1 cellular context compared by ENCODE assay signal in genomic region chr3:186826978-186827857, GRCh38.
TF ChIP-seq lines count a peak whose summit lies in the region.

No MANE protein-coding gene starts in this region.

TF ChIP-seq in H1, 55 proteins besides CTCF, POLR2A, EP300 and RAD21:
- TF ChIP-seq JUND (IDR thresholded peaks at IDR 0.05; ENCODE audit: low read length): no peak
- no peak for TF ChIP-seq POU5F1 (IDR thresholded peaks at IDR 0.05; ENCODE audit: low read depth, low read length)
- no peak for TF ChIP-seq USF2 (IDR thresholded peaks at IDR 0.05; ENCODE audit: low read length)
- peak; percentile 63 for TF ChIP-seq PHF8 (conservative IDR thresholded peaks at IDR 0.05; ENCODE audit: low read depth, low read length)
- TF ChIP-seq SAP30 (IDR thresholded peaks at IDR 0.05; ENCODE audit: insufficient read depth, insufficient replicate concordance, low read length): no peak
- no peak for TF ChIP-seq TEAD4 (IDR thresholded peaks at IDR 0.05; ENCODE audit: low read depth, low read length)
- TF ChIP-seq SRF (IDR thresholded peaks at IDR 0.05; ENCODE audit: low read depth, low read length): no peak
- no peak for TF ChIP-seq ATF2 (IDR thresholded peaks at IDR 0.05; ENCODE audit: low read length)
- TF ChIP-seq SP2 (IDR thresholded peaks at IDR 0.05; ENCODE audit: low read length): no peak
- TF ChIP-seq ASH2L (IDR thresholded peaks at IDR 0.05; ENCODE audit: low read length): peak; percentile 71
- no peak for TF ChIP-seq SIX5 (IDR thresholded peaks at IDR 0.05; ENCODE audit: low read depth, low read length)
- TF ChIP-seq CTBP2 (IDR thresholded peaks at IDR 0.05; ENCODE audit: borderline replicate concordance, insufficient read depth, insufficient read length, low read length): no peak
- no peak for TF ChIP-seq FOSL1 (IDR thresholded peaks at IDR 0.05; ENCODE audit: insufficient read depth, low read depth, low read length)
- TF ChIP-seq ATF3 (IDR thresholded peaks at IDR 0.05; ENCODE audit: insufficient read depth, low read depth, low read length): no peak
- peak; percentile 92 for TF ChIP-seq KDM4A (IDR thresholded peaks at IDR 0.05; ENCODE audit: low read depth, low read length, severe bottlenecking)
- TF ChIP-seq GTF2F1 (IDR thresholded peaks at IDR 0.05; ENCODE audit: borderline replicate concordance, low read depth, low read length): no peak
- TF ChIP-seq NANOG (IDR thresholded peaks at IDR 0.05; ENCODE audit: insufficient read depth, low read depth, low read length, poor library complexity, severe bottlenecking): no peak
- no peak for TF ChIP-seq ZNF274 (IDR thresholded peaks at IDR 0.05; ENCODE audit: borderline replicate concordance, extremely low read depth, low read length)
- TF ChIP-seq CHD1 (IDR thresholded peaks at IDR 0.05; ENCODE audit: low read depth, low read length): no peak
- TF ChIP-seq TAF1 (IDR thresholded peaks at IDR 0.05; ENCODE audit: low read depth, low read length): 0 out of 2 replicates have a peak, but pooled peaks have one; percentile 42
- TF ChIP-seq BCL11A (IDR thresholded peaks at IDR 0.05; ENCODE audit: low read depth in 2 of 2, low read length in 2 of 2): no peak
- TF ChIP-seq CHD2 (IDR thresholded peaks at IDR 0.05; ENCODE audit: low read length): no peak
- TF ChIP-seq POLR2AphosphoS5 (IDR thresholded peaks at IDR 0.05; ENCODE audit: low read depth, low read length): no peak
- TF ChIP-seq SP1 (IDR thresholded peaks at IDR 0.05; ENCODE audit: low read depth, low read length): no peak
- no peak for TF ChIP-seq CREB1 (IDR thresholded peaks at IDR 0.05)
- TF ChIP-seq SIN3A (conservative IDR thresholded peaks at IDR 0.05 in 1 of 2, IDR thresholded peaks at IDR 0.05 in 1 of 2; ENCODE audit: low read depth in 1 of 2, low read length in 2 of 2): no peak
- TF ChIP-seq CBX5 (IDR thresholded peaks at IDR 0.05; ENCODE audit: low read depth, low read length): no peak
- TF ChIP-seq SUZ12 (IDR thresholded peaks at IDR 0.05; ENCODE audit: low read length): no peak
- peak; percentile 51; the same call in 1 of the 2 replicates for TF ChIP-seq RBBP5 (IDR thresholded peaks at IDR 0.05; ENCODE audit: borderline replicate concordance, low read depth, low read length)
- peak; percentile 68; the same call in 1 of the 2 replicates for TF ChIP-seq MAX (IDR thresholded peaks at IDR 0.05)
- TF ChIP-seq SP4 (IDR thresholded peaks at IDR 0.05; ENCODE audit: low read length): no peak
- TF ChIP-seq CBX8 (IDR thresholded peaks at IDR 0.05; ENCODE audit: borderline replicate concordance, low read depth, low read length): no peak
- no peak for TF ChIP-seq HDAC6 (IDR thresholded peaks at IDR 0.05; ENCODE audit: low read depth, low read length)
- TF ChIP-seq RNF2 (IDR thresholded peaks at IDR 0.05; ENCODE audit: borderline replicate concordance, low read depth, low read length, missing control alignments, poor library complexity, severe bottlenecking): peak; percentile 35
- no peak for TF ChIP-seq KDM1A (IDR thresholded peaks at IDR 0.05; ENCODE audit: borderline replicate concordance, low read length)
- no peak for TF ChIP-seq TAF7 (optimal IDR thresholded peaks at IDR 0.05; ENCODE audit: borderline replicate concordance, low read depth, low read length)
- TF ChIP-seq KDM5A (IDR thresholded peaks at IDR 0.05; ENCODE audit: low read length): no peak
- no peak for TF ChIP-seq JUN (IDR thresholded peaks at IDR 0.05; ENCODE audit: low read depth, low read length)
- peak; percentile 85 for TF ChIP-seq E2F6 (IDR thresholded peaks at IDR 0.05)
- TF ChIP-seq EGR1 (IDR thresholded peaks at IDR 0.05; ENCODE audit: borderline replicate concordance, low read depth, low read length): no peak
- no peak for TF ChIP-seq BACH1 (IDR thresholded peaks at IDR 0.05; ENCODE audit: low read length)
- no peak for TF ChIP-seq RFX5 (IDR thresholded peaks at IDR 0.05; ENCODE audit: borderline replicate concordance, low read depth, low read length)
- no peak for TF ChIP-seq TCF12 (IDR thresholded peaks at IDR 0.05; ENCODE audit: low read depth, low read length)
- TF ChIP-seq YY1 (IDR thresholded peaks at IDR 0.05; ENCODE audit: low read depth, low read length): no peak
- TF ChIP-seq SIRT6 (IDR thresholded peaks at IDR 0.05; ENCODE audit: low read length): no peak
- TF ChIP-seq BRCA1 (IDR thresholded peaks at IDR 0.05; ENCODE audit: low read depth, low read length): no peak
- no peak for TF ChIP-seq MAFK (IDR thresholded peaks at IDR 0.05; ENCODE audit: low read depth, low read length)
- peak; percentile 95 for TF ChIP-seq CEBPB (IDR thresholded peaks at IDR 0.05; ENCODE audit: low read depth, low read length)
- TF ChIP-seq EZH2 (IDR thresholded peaks at IDR 0.05; ENCODE audit: low read depth, low read length, severe bottlenecking): no peak
- TF ChIP-seq TBP (IDR thresholded peaks at IDR 0.05; ENCODE audit: low read depth, low read length): no peak
- no peak for TF ChIP-seq CHD7 (IDR thresholded peaks at IDR 0.05; ENCODE audit: insufficient replicate concordance, low read length)
- TF ChIP-seq NRF1 (IDR thresholded peaks at IDR 0.05; ENCODE audit: low read depth, low read length): peak; percentile 75
- no peak for TF ChIP-seq HDAC2 (IDR thresholded peaks at IDR 0.05; ENCODE audit: borderline replicate concordance in 1 of 2, low read depth in 2 of 2, low read length in 2 of 2)
- no peak for TF ChIP-seq GABPA (IDR thresholded peaks at IDR 0.05; ENCODE audit: borderline replicate concordance, insufficient read depth, low read length)
- TF ChIP-seq RXRA (IDR thresholded peaks at IDR 0.05; ENCODE audit: insufficient read depth, low read depth, low read length): no peak
TF ChIP-seq in H1: peak in this region for 10.
